ENCODE assay signal across 20 cellular contexts in the genomic region with DNA sequence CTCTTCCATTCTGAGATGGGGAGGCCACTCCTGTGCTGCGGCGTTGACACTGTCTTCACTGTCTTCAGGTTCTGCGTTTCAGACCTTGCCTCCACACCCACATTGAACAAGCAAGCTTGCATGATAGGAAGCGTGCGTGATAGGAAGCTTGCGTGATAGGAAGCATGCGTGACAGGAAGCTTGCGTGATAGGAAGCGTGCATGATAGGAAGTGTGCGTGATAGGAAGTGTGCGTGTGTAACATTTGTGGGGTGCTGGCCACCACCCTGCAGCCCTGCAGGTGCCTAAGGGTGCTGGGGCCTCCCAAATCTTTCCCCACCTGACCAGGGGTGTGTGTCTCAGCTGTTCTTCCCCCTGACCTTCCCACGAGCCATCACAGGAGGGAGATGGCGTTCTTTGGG.
"Had no signal": no experiment of that assay in that cellular context is flagged by ENCODE, and none has a peak within 500 bp of the region (broad histone marks: within the 10 kb centered on the region; RNA-seq: fewer than 3 reads in every experiment).

No MANE protein-coding gene starts in this region.

- H3K9me3 ChIP-seq: MG63, SJSA1 had no signal

- DNase-seq: Karpas-422, KG1, MG63, NCI-H1092, NCI-H1105 treated with DMSO at 0.1 percent for 48 hours, NCI-H1417 treated with DMSO at 0.1 percent for 48 hours, NCI-H146, NCI-H1694 treated with DMSO at 0.1 percent for 48 hours, NCI-H1930, NCI-H2081, NCI-H2107, NCI-H2227 treated with DMSO at 0.1 percent for 48 hours, NCI-H524, NCI-H526 treated with DMSO at 0.1 percent for 48 hours, NCI-H748 treated with DMSO at 0.1 percent for 48 hours, RPMI8226, SIG-M5, SW 1271 had no signal

- H3K27ac ChIP-seq: SJSA1, SK-N-MC had no signal

- H3K4me1 ChIP-seq: SJSA1 had no signal

- H3K4me3 ChIP-seq: MG63, SJSA1, SK-N-MC had no signal

- H3K36me3 ChIP-seq: MG63, SJSA1 had no signal

- H3K27me3 ChIP-seq: MG63, SJSA1 had no signal
